29 cellular contexts compared by ENCODE assay signal in genomic region chr2:236215196-236215595, GRCh38. TPM values are rescaled to one million over a fixed set of nuclear protein-coding genes. Genes with fewer than 3 reads are reported as not detected.
"Had no signal": no experiment of that assay in that cellular context is flagged by ENCODE, and none has a peak within 500 bp of the region (broad histone marks: within the 10 kb centered on the region; RNA-seq: fewer than 3 reads in every experiment).

No MANE protein-coding gene starts in this region.

- H3K27me3 ChIP-seq: ascending aorta, brain microvascular endothelial cell, testis had no signal

- FAIRE-seq: colon, TTC549 had no signal

- H3K27ac ChIP-seq: adrenal gland, ascending aorta, brain microvascular endothelial cell, dorsolateral prefrontal cortex, testis, upper lobe of left lung, WERI-Rb-1 had no signal

- DNase-seq: activated CD4-positive, alpha-beta T cell treated with anti-CD3 and anti-CD28 coated beads, Interleukin-2, amount 10 ng/mL, durations not matched to agents 7 days and 5 days; activated CD4-positive, CD25-positive, alpha-beta regulatory T cell treated with anti-CD3 and anti-CD28 coated beads, Interleukin-2, amount 50 U/mL, for 72 hours; activated CD8-positive, alpha-beta T cell treated with anti-CD3 and anti-CD28 coated beads, Interleukin-2, amount 10 ng/mL, durations not matched to agents 7 days and 5 days; activated gamma-delta T cell treated with Interleukin-2 at 50 U/mL for 16 hours; activated T-cell treated with anti-CD3 and anti-CD28 coated beads, Interleukin-2, amount 50 U/mL, for 1 hour; adrenal gland; brain microvascular endothelial cell; dorsolateral prefrontal cortex; foreskin fibroblast; immature natural killer cell; left cardiac atrium; mesenchymal stem cell; stimulated activated CD4-positive, alpha-beta T cell treated with anti-CD3 and anti-CD28 coated beads, Interleukin-2, amount 100 ng/mL, for 48 hours; stimulated activated CD8-positive, alpha-beta memory T cell treated with anti-CD3 and anti-CD28 coated beads, Interleukin-4, amount 100 ng/mL, for 48 hours; stimulated activated naive CD4-positive, alpha-beta T cell; T-cell; WERI-Rb-1 had no signal

- ATAC-seq: activated CD8-positive, alpha-beta T cell treated with anti-CD3 and anti-CD28 coated beads, Interleukin-2, amount 10 ng/mL, durations not matched to agents 7 days and 5 days; activated naive CD4-positive, alpha-beta T cell treated with anti-CD3 and anti-CD28 coated beads, Interleukin-2, amount 50 U/mL, for 72 hours; left cardiac atrium; sciatic nerve; T-cell had no signal

- H3K36me3 ChIP-seq: adrenal gland, ascending aorta, brain microvascular endothelial cell, upper lobe of left lung, WERI-Rb-1 had no signal

- H3K9me3 ChIP-seq: adrenal gland, ascending aorta, testis, upper lobe of left lung had no signal

- H3K4me3 ChIP-seq: adrenal gland, ascending aorta, dorsolateral prefrontal cortex, upper lobe of left lung had no signal

- H3K4me1 ChIP-seq: adrenal gland, ascending aorta, testis, upper lobe of left lung had no signal

RNA-seq across cellular contexts. Expression of gene GBX2, which starts 47.0 kb away (rescaled TPM):
- total RNA-seq: activated CD4-positive, alpha-beta T cell treated with anti-CD3 and anti-CD28 coated beads, Interleukin-2, amount 10 ng/mL, durations not matched to agents 7 days and 5 days; activated CD8-positive, alpha-beta T cell treated with anti-CD3 and anti-CD28 coated beads, Interleukin-2, amount 10 ng/mL, durations not matched to agents 7 days and 5 days; activated naive CD4-positive, alpha-beta T cell treated with anti-CD3 and anti-CD28 coated beads, Interleukin-2, amount 50 U/mL, for 72 hours; adrenal gland; ascending aorta; fibroblast of lung; left cardiac atrium; liver; mononuclear cell; myocyte; sciatic nerve; T-cell; upper lobe of left lung had no signal
- polyA plus RNA-seq: adrenal gland, immature natural killer cell, liver had no signal

RNA-seq across cellular contexts. Expression of gene ASB18, which starts 49.0 kb away (rescaled TPM):
- total RNA-seq: activated CD4-positive, alpha-beta T cell treated with anti-CD3 and anti-CD28 coated beads, Interleukin-2, amount 10 ng/mL, durations not matched to agents 7 days and 5 days; activated CD8-positive, alpha-beta T cell treated with anti-CD3 and anti-CD28 coated beads, Interleukin-2, amount 10 ng/mL, durations not matched to agents 7 days and 5 days; activated naive CD4-positive, alpha-beta T cell treated with anti-CD3 and anti-CD28 coated beads, Interleukin-2, amount 50 U/mL, for 72 hours; adrenal gland; ascending aorta; fibroblast of lung; glomerular endothelial cell; liver; mononuclear cell; sciatic nerve; T-cell; upper lobe of left lung had no signal
- polyA plus RNA-seq: adrenal gland, fibroblast of lung, immature natural killer cell, liver had no signal
